In genomic region chr1:150604226-150604588, GRCh38 we compare ENCODE assay signal across 12 cellular contexts. TPM values are rescaled to one million over a fixed set of nuclear protein-coding genes. Genes with fewer than 3 reads are reported as not detected.
A peak's percentile ranks its signal among the peaks of the same experiment; 100 is the strongest.
DNase-seq lines count a peak whose midpoint lies in the region; ATAC-seq and TF ChIP-seq lines count a peak whose summit lies in the region.
"Had no signal": no experiment of that assay in that cellular context is flagged by ENCODE, and none has a peak within 500 bp of the region (broad histone marks: within the 10 kb centered on the region; RNA-seq: fewer than 3 reads in every experiment).

No MANE protein-coding gene starts in this region.

- no peaks in the 10 kb centered on the region for H3K27me3 Mint-ChIP-seq in CD4-positive, CD25-positive, alpha-beta regulatory T cell
- H3K27me3 Mint-ChIP-seq in osteocyte (ENCODE audit: unreplicated experiment), result no peaks in the 10 kb centered on the region
- H3K27me3 Mint-ChIP-seq: stimulated activated naive B cell treated with anti-CD40 and anti-IgM and Interleukin-4, amounts not matched to agents 10 μg/mL and 1 μg/mL and 100 μg/mL, for 72 hours had no signal

- H3K4me1 ChIP-seq in CD4-positive, CD25-positive, alpha-beta regulatory T cell (ENCODE audit: control insufficient read depth, insufficient read depth, low read length, poor library complexity, severe bottlenecking), result no peaks in the 10 kb centered on the region
- H3K4me1 ChIP-seq in SJSA1 (replicated peaks) (peaks cover 23% of the 10 kb centered on the region), esophagus squamous epithelium (peaks cover 3 to 19% (median 13%) of the 10 kb centered on the region in 3 donors)

- no peak for TF ChIP-seq CTCF in esophagus squamous epithelium (IDR thresholded peaks at IDR 0.05)
- TF ChIP-seq CTCF in osteocyte (IDR thresholded peaks at IDR 0.05), result no peak

- H3K27ac ChIP-seq in CD4-positive, CD25-positive, alpha-beta regulatory T cell (ENCODE audit: insufficient read depth, low read length, poor library complexity, severe bottlenecking), result no peak overlapping the region
- peak overlapping the region; percentile 92 for H3K27ac ChIP-seq in SJSA1
- peak overlapping the region; percentile 69 to 91 (median 76) for H3K27ac ChIP-seq in esophagus squamous epithelium

- H3K36me3 ChIP-seq in CD4-positive, CD25-positive, alpha-beta regulatory T cell (ENCODE audit: control insufficient read depth, insufficient read depth, low read length), result peaks cover 7% of the 10 kb centered on the region
- H3K36me3 ChIP-seq in SJSA1, result 0 out of 2 replicates have a peak, but pooled peaks cover 5% of the 10 kb centered on the region
- peaks cover 0 to 33% (median 0%) of the 10 kb centered on the region in 3 donors for H3K36me3 ChIP-seq in esophagus squamous epithelium

- no peaks in the 10 kb centered on the region for H3K9me3 Mint-ChIP-seq in CD4-positive, CD25-positive, alpha-beta regulatory T cell
- no peaks in the 10 kb centered on the region for H3K9me3 Mint-ChIP-seq in osteocyte (ENCODE audit: unreplicated experiment)
- H3K9me3 Mint-ChIP-seq: stimulated activated naive B cell treated with anti-CD40 and anti-IgM and Interleukin-4, amounts not matched to agents 10 μg/mL and 1 μg/mL and 100 μg/mL, for 72 hours had no signal

- peaks cover 15% of the 10 kb centered on the region for H3K36me3 Mint-ChIP-seq in CD4-positive, CD25-positive, alpha-beta regulatory T cell
- H3K36me3 Mint-ChIP-seq in osteocyte (ENCODE audit: unreplicated experiment), result peaks cover 7% of the 10 kb centered on the region

- intact Hi-C loops in esophagus squamous epithelium (cut with DNase I), result no loop called here

- DNase-seq in CD4-positive, CD25-positive, alpha-beta regulatory T cell, result no peak
- DNase-seq in SJSA1 (ENCODE audit: low read depth in 1 of 2, low spot score in 2 of 2), result no peak
- no peak for DNase-seq in esophagus squamous epithelium (lab: John Stamatoyannopoulos, UW)
- DNase-seq in osteocyte (ENCODE audit: extremely low spot score, unreplicated experiment), result no peak
- DNase-seq in NOMO-1 treated with dmso at 0.1 percent for 144 hours (lab: John Stamatoyannopoulos, UW; ENCODE audit: unreplicated experiment), result no peak
- no peak for DNase-seq in NCI-H1417 treated with DMSO at 0.1 percent for 48 hours (lab: John Stamatoyannopoulos, UW)
- DNase-seq in NCI-H226, result no peak
- DNase-seq: DMS79; NCI-H1105; SHP77 treated with DMSO at 0.1 percent for 48 hours; stimulated activated naive B cell treated with anti-CD40 and anti-IgM and Interleukin-4, amounts not matched to agents 10 μg/mL and 1 μg/mL and 100 μg/mL, for 72 hours had no signal

- no peak overlapping the region for H3K4me3 Mint-ChIP-seq in CD4-positive, CD25-positive, alpha-beta regulatory T cell
- H3K4me3 Mint-ChIP-seq in osteocyte (ENCODE audit: unreplicated experiment), result no peak overlapping the region
- H3K4me3 Mint-ChIP-seq: stimulated activated naive B cell treated with anti-CD40 and anti-IgM and Interleukin-4, amounts not matched to agents 10 μg/mL and 1 μg/mL and 100 μg/mL, for 72 hours had no signal

- H3K4me3 ChIP-seq in CD4-positive, CD25-positive, alpha-beta regulatory T cell (ENCODE audit: low read depth, low read length), result no peak overlapping the region
- H3K4me3 ChIP-seq in SJSA1 (no peak overlapping the region), esophagus squamous epithelium (no peak overlapping the region)

- H3K4me1 Mint-ChIP-seq in CD4-positive, CD25-positive, alpha-beta regulatory T cell, result peaks cover 5 to 16% (median 9%) of the 10 kb centered on the region in 4 donors
- peaks cover 13% of the 10 kb centered on the region for H3K4me1 Mint-ChIP-seq in osteocyte (ENCODE audit: unreplicated experiment)

- TF ChIP-seq POLR2A in esophagus squamous epithelium (IDR thresholded peaks at IDR 0.05), result no peak

- H3K9me3 ChIP-seq in CD4-positive, CD25-positive, alpha-beta regulatory T cell (ENCODE audit: control insufficient read depth in 2 of 2, low read length in 2 of 2), result no peaks in the 10 kb centered on the region
- H3K9me3 ChIP-seq in SJSA1 (replicated peaks) (no peaks in the 10 kb centered on the region), esophagus squamous epithelium (no peaks in the 10 kb centered on the region)

- 83 to 86% methylated on average over 2 of the region's 2 CpGs for WGBS in esophagus squamous epithelium, 2 donors

- peak overlapping the region in 2 of 3 donors; percentile 49 to 90 for H3K27ac Mint-ChIP-seq in CD4-positive, CD25-positive, alpha-beta regulatory T cell
- H3K27ac Mint-ChIP-seq in osteocyte (ENCODE audit: unreplicated experiment), result peak overlapping the region; percentile 99
- H3K27ac Mint-ChIP-seq: stimulated activated naive B cell treated with anti-CD40 and anti-IgM and Interleukin-4, amounts not matched to agents 10 μg/mL and 1 μg/mL and 100 μg/mL, for 72 hours had no signal

- no peaks in the 10 kb centered on the region for H3K27me3 ChIP-seq in CD4-positive, CD25-positive, alpha-beta regulatory T cell (ENCODE audit: control insufficient read depth, insufficient read depth, low read length)
- H3K27me3 ChIP-seq in SJSA1 (replicated peaks), result no peaks in the 10 kb centered on the region
- no peaks in the 10 kb centered on the region for H3K27me3 ChIP-seq in esophagus squamous epithelium

- no peak for ATAC-seq in CD4-positive, CD25-positive, alpha-beta regulatory T cell (ENCODE audit: low read depth in 2 of 2)
- ATAC-seq in HG03196 (IDR thresholded peaks at IDR 0.05; ENCODE audit: unreplicated experiment), result no peak
- ATAC-seq: stimulated activated naive B cell treated with anti-CD40 and anti-IgM and Interleukin-4, amounts not matched to agents 10 μg/mL and 1 μg/mL and 100 μg/mL, for 72 hours had no signal

RNA-seq across cellular contexts. Expression of gene MCL1, which starts 24.8 kb away (rescaled TPM):
- 764 TPM for total RNA-seq in CD4-positive, CD25-positive, alpha-beta regulatory T cell
- 100 to 1,000 TPM; 167 to 209 (median 178) TPM for polyA plus RNA-seq in CD4-positive, CD25-positive, alpha-beta regulatory T cell
- total RNA-seq in SJSA1 (2014; rRNA removed; shearing (Covaris generic)), result 183 and 225 TPM in 2 replicates
- total RNA-seq in esophagus squamous epithelium, result 100 to 1,000 TPM; 167 to 256 (median 216) TPM
- total RNA-seq in osteocyte, result 275 and 296 TPM in 2 replicates

RNA-seq across cellular contexts. Expression of gene ENSA, which starts 25.2 kb away (rescaled TPM):
- total RNA-seq in CD4-positive, CD25-positive, alpha-beta regulatory T cell, result 169 TPM
- 10 to 100 TPM; 41.2 to 61.9 (median 52.4) TPM for polyA plus RNA-seq in CD4-positive, CD25-positive, alpha-beta regulatory T cell
- total RNA-seq in SJSA1 (2014; rRNA removed; shearing (Covaris generic)), result 121 and 160 TPM in 2 replicates
- total RNA-seq in esophagus squamous epithelium, result 100 to 1,000 TPM; 179 to 377 (median 344) TPM
- total RNA-seq in osteocyte, result 111 and 116 TPM in 2 replicates

RNA-seq across cellular contexts. Expression of gene ADAMTSL4, which starts 55.0 kb away (rescaled TPM):
- 0.12 TPM for total RNA-seq in CD4-positive, CD25-positive, alpha-beta regulatory T cell
- under 1 TPM in 1 of 4 donors, not detected in 3; 0.22 TPM for polyA plus RNA-seq in CD4-positive, CD25-positive, alpha-beta regulatory T cell
- 0.42 TPM in 1 of 2 replicates, not detected in the other for total RNA-seq in SJSA1 (2014; rRNA removed; shearing (Covaris generic))
- total RNA-seq in esophagus squamous epithelium (10 to 100 TPM; 30.6 to 76.8 (median 43.3) TPM), osteocyte (2.3 and 2.6 TPM in 2 replicates)
